In the genomic region with DNA sequence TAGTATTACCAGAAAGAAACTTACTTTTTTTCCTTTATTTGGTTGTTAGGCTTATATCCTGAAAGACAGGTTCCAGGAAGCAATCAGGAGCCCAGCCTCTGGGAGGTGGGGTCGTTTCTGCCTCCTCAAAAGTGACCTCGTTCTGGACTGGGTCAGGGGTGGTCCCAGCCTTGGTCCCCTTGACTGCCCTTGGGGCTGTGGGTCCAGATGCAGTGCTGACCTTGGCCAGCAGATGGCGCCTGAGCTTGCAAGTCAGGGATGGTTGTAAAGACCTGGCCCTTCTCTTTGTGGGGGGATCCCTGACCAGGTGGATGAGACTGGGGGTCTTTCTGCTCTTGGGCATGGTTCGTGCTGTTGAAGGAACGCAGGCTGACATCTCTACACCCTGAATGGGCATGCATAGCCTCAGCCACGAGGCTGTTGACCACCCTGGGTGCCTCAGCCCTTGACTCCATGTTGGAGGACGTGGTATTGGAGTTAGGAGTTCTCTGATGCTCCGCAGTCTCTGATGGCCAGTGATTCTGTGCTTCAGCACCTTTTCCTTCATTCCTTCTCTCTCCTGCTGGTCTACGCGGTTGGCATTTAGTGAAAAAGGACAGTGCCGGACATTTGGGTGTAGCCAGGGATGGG, we compare ENCODE assay signal across 9 cellular contexts.
A peak's percentile ranks its signal among the peaks of the same experiment; 100 is the strongest.
DNase-seq lines count a peak whose midpoint lies in the region; ATAC-seq, FAIRE-seq and TF ChIP-seq lines count a peak whose summit lies in the region.
"Had no signal": no experiment of that assay in that cellular context is flagged by ENCODE, and none has a peak within 500 bp of the region (broad histone marks: within the 10 kb centered on the region; RNA-seq: fewer than 3 reads in every experiment).

No MANE protein-coding gene starts in this region.

- intact Hi-C loops in activated B cell treated with CpG ODN at 0.5 μM for 24 hours (cut with micrococcal nuclease): loop anchor here (1.0 to 5.0 kb wide), 2 partner anchors 704 to 985 kb away; no protein-coding TSS in a partner anchor

- no peaks in the 10 kb centered on the region for H3K27me3 ChIP-seq in bronchial epithelial cell (ENCODE audit: control insufficient read depth, insufficient read depth, low read length)

- no peaks in the 10 kb centered on the region for H3K4me1 Mint-ChIP-seq in activated B cell treated with CpG ODN at 0.5 μM for 24 hours

- H3K27ac Mint-ChIP-seq in activated B cell treated with CpG ODN at 0.5 μM for 24 hours: no peak overlapping the region

- no peak for FAIRE-seq in bronchial epithelial cell (lab: Jason Lieb, UNC)
- FAIRE-seq: endometrium had no signal

- ATAC-seq in GM21529 (IDR thresholded peaks at IDR 0.05; ENCODE audit: unreplicated experiment) (peak; percentile 78), activated B cell treated with CpG ODN at 0.5 μM for 24 hours (ENCODE audit: low read depth) (peak; percentile 58), HG03469 (IDR thresholded peaks at IDR 0.05; ENCODE audit: unreplicated experiment) (no peak)

- DNase-seq in Daoy (ENCODE audit: low read depth) (peak; percentile 79), M059J (ENCODE audit: low read depth) (peak; percentile 40), activated B cell treated with CpG ODN at 0.5 μM for 24 hours (peak; percentile 67), bronchial epithelial cell (ENCODE audit: low read depth) (peak; percentile 48), islet precursor cell (peak; percentile 86)
- DNase-seq in stimulated activated CD4-positive, alpha-beta T cell treated with anti-CD3 and anti-CD28 coated beads, Interleukin-15, amount 100 ng/mL, for 48 hours (ENCODE audit: low read depth in 2 of 2): peak; percentile 59 to 66

- TF ChIP-seq CTCF in activated B cell treated with CpG ODN at 0.5 μM for 24 hours (IDR thresholded peaks at IDR 0.05): peak; percentile 83
- peak; percentile 99 for TF ChIP-seq CTCF in bronchial epithelial cell (IDR thresholded peaks at IDR 0.05; ENCODE audit: insufficient read depth, low read length, severe bottlenecking)

- peaks cover 6% of the 10 kb centered on the region for H3K9me3 Mint-ChIP-seq in activated B cell treated with CpG ODN at 0.5 μM for 24 hours

- H3K36me3 Mint-ChIP-seq in activated B cell treated with CpG ODN at 0.5 μM for 24 hours (ENCODE audit: low read depth): peaks cover 28% of the 10 kb centered on the region

- H3K4me3 Mint-ChIP-seq in activated B cell treated with CpG ODN at 0.5 μM for 24 hours: no peak overlapping the region

- H3K27me3 Mint-ChIP-seq in activated B cell treated with CpG ODN at 0.5 μM for 24 hours: no peaks in the 10 kb centered on the region

- CTCF ChIA-PET in activated B cell treated with CpG ODN at 0.5 μM for 24 hours (lab: Charles Lee): interaction anchor here (0.8 to 1.8 kb wide), 9 partner anchors 12 to 737 kb away, joined by 3 to 13 read pairs (median 4); no protein-coding TSS in a partner anchor

- no peak overlapping the region for H3K4me3 ChIP-seq in bronchial epithelial cell (ENCODE audit: low read depth, low read length)

- POLR2A ChIA-PET in activated B cell treated with CpG ODN at 0.5 μM for 24 hours (lab: Charles Lee): no interaction called here

- no peaks in the 10 kb centered on the region for H3K36me3 ChIP-seq in bronchial epithelial cell (ENCODE audit: control insufficient read depth, insufficient read depth, low read length)
